In the genomic region with DNA sequence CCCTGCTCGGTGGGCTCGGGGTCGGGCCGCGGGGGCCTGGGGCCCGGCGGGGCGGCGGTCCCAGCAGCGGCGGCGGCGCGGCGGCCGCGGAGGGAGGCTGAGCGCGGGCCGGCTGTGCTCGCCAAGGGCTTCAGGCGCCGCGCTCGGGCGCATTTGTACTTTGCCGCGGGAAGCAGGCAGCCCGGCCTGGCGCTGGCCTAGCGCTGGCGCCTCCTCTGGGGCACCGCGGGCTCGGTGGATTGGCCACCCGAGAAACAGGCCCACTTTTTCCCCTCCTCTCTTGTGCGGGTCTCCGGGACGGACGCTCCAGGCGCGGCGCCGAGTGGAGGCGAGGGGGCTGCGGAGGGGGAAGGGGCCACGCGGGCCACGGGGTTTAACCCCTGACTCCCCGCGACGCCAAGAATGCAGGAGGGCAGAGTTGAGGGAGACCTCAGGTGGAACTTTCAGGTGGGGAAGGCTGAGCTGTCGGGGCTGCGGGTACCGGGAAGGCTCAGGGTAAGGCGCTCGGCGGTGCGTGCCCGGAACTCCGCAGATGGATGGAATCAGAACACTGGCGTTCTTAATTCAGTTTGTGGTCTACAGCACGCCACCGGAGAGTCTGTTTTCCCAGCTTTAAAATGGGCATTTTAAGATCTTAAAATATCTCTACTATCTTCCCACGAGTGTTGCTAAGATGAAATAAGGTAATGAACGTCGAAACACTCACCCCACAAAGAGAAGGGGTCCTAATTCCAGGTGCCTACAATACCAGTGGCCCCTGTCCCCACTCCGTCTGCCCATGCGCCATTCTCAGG, we compare ENCODE assay signal across 1 cellular context.
TF ChIP-seq lines count a peak whose summit lies in the region.

A gene with protein sequence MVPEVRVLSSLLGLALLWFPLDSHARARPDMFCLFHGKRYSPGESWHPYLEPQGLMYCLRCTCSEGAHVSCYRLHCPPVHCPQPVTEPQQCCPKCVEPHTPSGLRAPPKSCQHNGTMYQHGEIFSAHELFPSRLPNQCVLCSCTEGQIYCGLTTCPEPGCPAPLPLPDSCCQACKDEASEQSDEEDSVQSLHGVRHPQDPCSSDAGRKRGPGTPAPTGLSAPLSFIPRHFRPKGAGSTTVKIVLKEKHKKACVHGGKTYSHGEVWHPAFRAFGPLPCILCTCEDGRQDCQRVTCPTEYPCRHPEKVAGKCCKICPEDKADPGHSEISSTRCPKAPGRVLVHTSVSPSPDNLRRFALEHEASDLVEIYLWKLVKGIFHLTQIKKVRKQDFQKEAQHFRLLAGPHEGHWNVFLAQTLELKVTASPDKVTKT (minus strand): TSS at position 126 of the 794 bp plus-strand sequence. CDS start 538 bp downstream, outside the sequence.

TF ChIP-seq in GM12878, 131 proteins besides CTCF, POLR2A, EP300 and RAD21:
- TF ChIP-seq SP1 (IDR thresholded peaks at IDR 0.05; ENCODE audit: low read depth, low read length), result no peak
- TF ChIP-seq SUZ12 (IDR thresholded peaks at IDR 0.05; ENCODE audit: unreplicated experiment), result peak; percentile 46
TF ChIP-seq in GM12878: peak in this region for 1.
